13 cellular contexts compared by ENCODE assay signal in the genomic region with DNA sequence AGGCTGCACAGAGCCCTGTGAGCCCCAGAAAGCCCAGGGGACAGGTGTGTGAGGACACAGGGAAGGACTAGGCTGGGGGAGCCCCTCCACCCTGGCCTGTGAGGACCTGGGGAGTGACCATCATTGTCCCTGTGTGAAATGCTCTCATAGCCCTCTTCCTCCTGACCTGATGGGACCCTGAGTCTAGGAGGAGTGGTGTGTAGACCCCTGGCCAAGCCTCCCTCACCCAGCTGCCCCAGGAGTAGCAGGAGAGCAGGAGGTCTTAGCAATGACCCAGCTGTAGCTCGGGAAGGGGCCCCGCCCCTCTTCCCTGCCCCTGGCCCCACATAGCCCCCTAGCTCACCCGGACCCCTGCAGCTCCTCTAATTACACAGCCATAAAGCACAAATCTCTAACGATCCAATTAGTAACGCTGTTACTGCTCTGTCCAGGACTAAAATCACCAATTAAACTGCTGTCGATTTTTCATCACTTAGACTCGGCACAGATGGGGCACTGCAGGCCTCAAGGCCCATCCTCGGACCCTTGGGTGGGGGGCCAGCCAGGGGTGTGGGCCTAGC. TPM values are rescaled to one million over a fixed set of nuclear protein-coding genes. Genes with fewer than 3 reads are reported as not detected.
DNase-seq lines count a peak whose midpoint lies in the region; TF ChIP-seq lines count a peak whose summit lies in the region.
"Had no signal": no experiment of that assay in that cellular context is flagged by ENCODE, and none has a peak within 500 bp of the region (broad histone marks: within the 10 kb centered on the region; RNA-seq: fewer than 3 reads in every experiment).

No MANE protein-coding gene starts in this region.

- no TSS peak for BruUV-seq in mammary epithelial cell (replicated peaks; lab: Mats Ljungman, UMichigan)

- intact Hi-C loops in head of caudate nucleus (cut with DNase I): no loop called here
- intact Hi-C loops in mammary epithelial cell (cut with micrococcal nuclease): no loop called here

- no peaks in the 10 kb centered on the region for H4K20me1 ChIP-seq in mammary epithelial cell (ENCODE audit: insufficient read depth, low read length)

- H4K8ac ChIP-seq in neuronal stem cell (ENCODE audit: low read depth, low read length): no peak overlapping the region

- no CpG with 5 or more reads among the region's 8 CpGs for WGBS in neuronal stem cell (ENCODE audit: extremely low coverage in 2 of 2, insufficient read length in 2 of 2, insufficient replicate concordance in 1 of 2), 2 donors
- 79% methylated on average over 4 of the region's 8 CpGs for WGBS in mammary epithelial cell (ENCODE audit: low coverage, missing lambda C conversion rate)

- H3K4me2 ChIP-seq in neuronal stem cell (ENCODE audit: insufficient read depth, low read length, poor library complexity, severe bottlenecking) (no peak overlapping the region), mammary epithelial cell (ENCODE audit: insufficient read depth, low read depth, low read length) (no peak overlapping the region)

- H2AK5ac ChIP-seq in neuronal stem cell (ENCODE audit: low read depth, low read length): no peak overlapping the region

- H3K27me3 ChIP-seq in neuronal stem cell (ENCODE audit: control insufficient read depth in 3 of 3, insufficient read depth in 3 of 3, low read depth in 1 of 3, low read length in 3 of 3): peaks cover 0 to 62% (median 12%) of the 10 kb centered on the region in 3 experiments
- no peaks in the 10 kb centered on the region for H3K27me3 ChIP-seq in mammary epithelial cell (ENCODE audit: insufficient read depth, low read length)

- H3K4me1 ChIP-seq in neuronal stem cell (ENCODE audit: control insufficient read depth in 2 of 2, insufficient read depth in 1 of 2, low read depth in 1 of 2, low read length in 2 of 2) (peaks cover 0 to 6% of the 10 kb centered on the region in 2 donors), mammary epithelial cell (ENCODE audit: insufficient read depth, low read length) (peaks cover 6% of the 10 kb centered on the region)

- no peak overlapping the region for H2BK12ac ChIP-seq in neuronal stem cell (ENCODE audit: low read length)

- no peak overlapping the region for H3K4me3 ChIP-seq in neuronal stem cell (ENCODE audit: low read length in 2 of 2)
- H3K4me3 ChIP-seq in mammary epithelial cell (replicated peaks in 1 of 3; ENCODE audit: insufficient read depth in 1 of 3, low read depth in 2 of 3, low read length in 3 of 3): no peak overlapping the region

- H3K9me3 ChIP-seq in neuronal stem cell (replicated peaks in 1 of 2; ENCODE audit: control insufficient read depth in 2 of 2, insufficient read depth in 1 of 2, low read depth in 1 of 2, low read length in 2 of 2): peaks cover 0 to 2% of the 10 kb centered on the region in 2 donors
- no peaks in the 10 kb centered on the region for H3K9me3 ChIP-seq in mammary epithelial cell (replicated peaks; ENCODE audit: insufficient read depth, low read length)

- H3K9ac ChIP-seq in neuronal stem cell (ENCODE audit: low read depth, low read length, poor library complexity): no peak overlapping the region
- no peak overlapping the region for H3K9ac ChIP-seq in mammary epithelial cell (ENCODE audit: insufficient read depth, low read length)

- H3K79me2 ChIP-seq in mammary epithelial cell (ENCODE audit: insufficient read depth, low read length): no peaks in the 10 kb centered on the region

- DNase-seq in NCI-H748 (lab: John Stamatoyannopoulos, UW; ENCODE audit: unreplicated experiment) (peak; percentile 8), NCI-H748 treated with DMSO at 0.1 percent for 48 hours (lab: John Stamatoyannopoulos, UW) (no peak), NCI-H82 (lab: John Stamatoyannopoulos, UW) (peak; percentile 91), neuronal stem cell (ENCODE audit: low spot score) (no peak), head of caudate nucleus (no peak), NCI-H345 treated with DMSO at 0.1 percent for 48 hours (lab: John Stamatoyannopoulos, UW; ENCODE audit: unreplicated experiment) (no peak), mammary epithelial cell (no peak)
- DNase-seq: C1 segment of cervical spinal cord; CD4-positive, alpha-beta T cell; DMS53; GF-D8 had no signal

- no peak for TF ChIP-seq CTCF in mammary epithelial cell (conservative IDR thresholded peaks at IDR 0.05 in 1 of 2, IDR thresholded peaks at IDR 0.05 in 1 of 2; ENCODE audit: extremely low read depth in 1 of 2, insufficient read depth in 1 of 2, low read depth in 1 of 2, low read length in 2 of 2)

- H3K27ac ChIP-seq in neuronal stem cell (replicated peaks; ENCODE audit: low read length) (no peak overlapping the region), mammary epithelial cell (ENCODE audit: insufficient read depth, low read depth, low read length) (no peak overlapping the region)

- CTCF ChIA-PET in mammary epithelial cell (lab: Charles Lee; ENCODE audit: low non-redundant PET): no interaction called here

- dilution Hi-C loops in mammary epithelial cell (cut with HindIII; ENCODE audit: low sequenced_read_pairs): no loop called here

- in situ Hi-C loops in mammary epithelial cell (cut with MboI; ENCODE audit: low sequenced_read_pairs in 2 of 2): no loop called here

- H3K23ac ChIP-seq in neuronal stem cell (ENCODE audit: low read depth, low read length, poor library complexity): no peak overlapping the region

- H3K4ac ChIP-seq in neuronal stem cell (ENCODE audit: low read length): no peak overlapping the region

- H3K36me3 ChIP-seq in neuronal stem cell (replicated peaks in 1 of 2; ENCODE audit: control insufficient read depth in 2 of 2, insufficient read depth in 2 of 2, low read length in 2 of 2): no peaks in the 10 kb centered on the region
- H3K36me3 ChIP-seq in mammary epithelial cell (ENCODE audit: insufficient read depth, low read length): no peaks in the 10 kb centered on the region

- H3K18ac ChIP-seq in neuronal stem cell (ENCODE audit: low read length): peak overlapping the region; percentile 74

- no peak overlapping the region for H2BK120ac ChIP-seq in neuronal stem cell (ENCODE audit: low read depth, low read length)

- peaks cover 2% of the 10 kb centered on the region for H3K79me1 ChIP-seq in neuronal stem cell (ENCODE audit: low read depth, low read length)

- H2BK5ac ChIP-seq in neuronal stem cell (ENCODE audit: low read length): no peak overlapping the region

- no peak overlapping the region for H4K91ac ChIP-seq in neuronal stem cell (ENCODE audit: low read depth, low read length, poor library complexity)

- H2AFZ ChIP-seq in neuronal stem cell (ENCODE audit: low read length) (no peak overlapping the region), mammary epithelial cell (ENCODE audit: low read depth, low read length) (no peak overlapping the region)

- peak overlapping the region; percentile 32 for H3K14ac ChIP-seq in neuronal stem cell (ENCODE audit: low read length)

- no peak overlapping the region for H2BK15ac ChIP-seq in neuronal stem cell (ENCODE audit: low read length)

RNA-seq across cellular contexts. Expression of gene CABP7, which starts 6.6 kb away (rescaled TPM):
- 0.04 TPM for polyA plus RNA-seq in neuronal stem cell (2013, experiment 1 of 2)
- polyA plus RNA-seq in neuronal stem cell (2013, experiment 2 of 2): 0.04 TPM
- total RNA-seq in mammary epithelial cell: under 1 TPM in 1 of 2 donors, not detected in 1; under 0.01 TPM
- not detected for polyA plus RNA-seq in mammary epithelial cell
- not detected for polyA minus RNA-seq in mammary epithelial cell
- total RNA-seq: B cell, HepG2 had no signal

RNA-seq across cellular contexts. Expression of gene ZMAT5, which starts 53.6 kb away (rescaled TPM):
- polyA plus RNA-seq in neuronal stem cell (2013, experiment 1 of 2): 23.3 TPM
- polyA plus RNA-seq in neuronal stem cell (2013, experiment 2 of 2): 23.0 TPM
- 10 to 100 TPM; 15.3 to 15.5 TPM for total RNA-seq in mammary epithelial cell
- 15.1 TPM for polyA plus RNA-seq in mammary epithelial cell
- polyA minus RNA-seq in mammary epithelial cell: 11.3 TPM

RNA-seq across cellular contexts. Expression of gene UQCR10, which starts 53.9 kb away (rescaled TPM):
- polyA plus RNA-seq in neuronal stem cell (2013, experiment 1 of 2): 169 TPM
- 171 TPM for polyA plus RNA-seq in neuronal stem cell (2013, experiment 2 of 2)
- total RNA-seq in mammary epithelial cell: 10 to 100 TPM; 49.3 to 95.2 TPM
- 178 TPM for polyA plus RNA-seq in mammary epithelial cell
- polyA minus RNA-seq in mammary epithelial cell: 76.8 TPM

Comparison
In these comparisons a context has a peak if more than half of its experiments do, and no peak if none do; other contexts are left out.
1. DNase-seq: peak in NCI-H748 (single experiment) and NCI-H82 (single experiment); none in NCI-H748 treated with DMSO at 0.1 percent for 48 hours (single experiment), neuronal stem cell (single experiment), head of caudate nucleus (0 of 42), NCI-H345 treated with DMSO at 0.1 percent for 48 hours (single experiment) and mammary epithelial cell (single experiment).